ENCODE assay signal across 8 cellular contexts in genomic region chr11:62572431-62572830, GRCh38. TPM values are rescaled to one million over a fixed set of nuclear protein-coding genes. Genes with fewer than 3 reads are reported as not detected.
DNase-seq lines count a peak whose midpoint lies in the region; ATAC-seq and TF ChIP-seq lines count a peak whose summit lies in the region.

No MANE protein-coding gene starts in this region.

- peaks cover 20% of the 10 kb centered on the region for H3K4me1 ChIP-seq in rectal smooth muscle tissue (ENCODE audit: control insufficient read depth, insufficient read depth, low read length)

- H3K27me3 Mint-ChIP-seq in T-cell, result no peaks in the 10 kb centered on the region

- H3K27me3 ChIP-seq in rectal smooth muscle tissue (ENCODE audit: control insufficient read depth, insufficient read depth, low read length), result no peaks in the 10 kb centered on the region

- H3K36me3 Mint-ChIP-seq in T-cell, result peaks cover 46% of the 10 kb centered on the region

- no peak overlapping the region for H3K27ac ChIP-seq in rectal smooth muscle tissue (ENCODE audit: low read depth, low read length)

- no peak for DNase-seq in T-cell
- no peak for DNase-seq in fibroblast of pulmonary artery (ENCODE audit: low read depth)
- DNase-seq in effector CD4-positive, alpha-beta T cell, result no peak
- no peak for DNase-seq in dedifferentiated amniotic fluid mesenchymal stem cell (ENCODE audit: extremely low spot score)
- no peak for DNase-seq in activated effector memory CD4-positive, alpha-beta T cell treated with anti-CD3 and anti-CD28 coated beads, Interleukin-2, amount 50 U/mL, for 16 hours
- no peak for DNase-seq in NCI-H82 (lab: John Stamatoyannopoulos, UW)

- peaks cover 31% of the 10 kb centered on the region for H3K36me3 ChIP-seq in rectal smooth muscle tissue (ENCODE audit: control insufficient read depth, insufficient read depth, low read length)

- peaks cover 57 to 60% (median 58%) of the 10 kb centered on the region in 3 donors for H3K4me1 Mint-ChIP-seq in T-cell

- POLR2A ChIA-PET in T-cell (lab: Charles Lee), result interaction anchor here (1.0 to 1.9 kb wide), 5 partner anchors 15 to 93 kb away, joined by 3 to 8 read pairs (median 5); partner anchors contain the start of gene TUT1 (in 1 of the 2)

- H3K4me3 Mint-ChIP-seq in T-cell, result peak overlapping the region; percentile 95 to 97 (median 97)

- no peak for ATAC-seq in T-cell (replicated peaks in 1 of 4)

- H3K4me3 ChIP-seq in GM12875 (ENCODE audit: low read depth, low read length) (peak overlapping the region; percentile 85), fibroblast of pulmonary artery (replicated peaks; ENCODE audit: low read depth, low read length) (peak overlapping the region; percentile 99), rectal smooth muscle tissue (ENCODE audit: low read length) (peak overlapping the region; percentile 96)

- TF ChIP-seq CTCF in GM12875 (IDR thresholded peaks at IDR 0.05; ENCODE audit: borderline replicate concordance, insufficient read depth, low read depth, low read length) (no peak), fibroblast of pulmonary artery (IDR thresholded peaks at IDR 0.05; ENCODE audit: low read length, missing control alignments) (no peak)

- CTCF ChIA-PET in T-cell (lab: Charles Lee), result interaction anchor here in 1 of 2 donors (0.6 to 1.2 kb wide), 3 partner anchors 12 to 148 kb away, joined by 3 to 4 read pairs (median 3); no protein-coding TSS in a partner anchor

- no peaks in the 10 kb centered on the region for H3K9me3 Mint-ChIP-seq in T-cell

- no peak overlapping the region for H3K9ac ChIP-seq in rectal smooth muscle tissue (ENCODE audit: low read length)

- H3K27ac Mint-ChIP-seq in T-cell, result peak overlapping the region; percentile 91 to 97

RNA-seq across cellular contexts. Expression of gene EEF1G, which starts 1.3 kb away (rescaled TPM):
- total RNA-seq in T-cell, result 1,000 to 10,000 TPM; 1,908 to 2,187 (median 2,119) TPM

RNA-seq across cellular contexts. Expression of gene TUT1, which starts 18.9 kb away (rescaled TPM):
- total RNA-seq in T-cell, result 10 to 100 TPM; 35.2 to 56.0 (median 42.9) TPM

RNA-seq across cellular contexts. Expression of gene AHNAK, which starts 25.8 kb away (rescaled TPM):
- 100 to 1,000 TPM; 267 to 636 (median 395) TPM for total RNA-seq in T-cell

RNA-seq across cellular contexts. Expression of gene MTA2, which starts 29.2 kb away (rescaled TPM):
- total RNA-seq in T-cell, result 100 to 1,000 TPM; 151 to 185 (median 184) TPM

RNA-seq across cellular contexts. Expression of gene EML3, which starts 40.1 kb away (rescaled TPM):
- total RNA-seq in T-cell, result 100 to 1,000 TPM; 160 to 372 (median 328) TPM
